In the genomic region with DNA sequence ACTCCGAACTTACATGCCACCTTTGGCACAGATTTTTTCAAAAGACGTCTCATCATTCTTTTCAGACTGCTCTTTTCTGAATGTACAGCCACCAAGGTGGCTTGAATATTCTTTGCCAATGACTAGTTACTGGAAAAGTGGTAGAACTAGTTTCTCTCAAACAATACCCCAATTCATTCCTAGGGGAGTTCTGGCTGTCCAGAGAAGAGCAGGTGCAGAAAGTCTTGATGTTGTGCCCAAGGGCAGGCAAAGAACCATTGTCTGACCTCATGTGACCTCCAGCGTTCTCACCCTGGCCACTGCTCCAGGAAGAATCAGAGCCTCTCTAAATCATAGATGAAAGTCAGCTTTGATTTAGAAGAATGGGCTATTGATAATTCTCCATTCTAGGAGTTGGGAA, we compare ENCODE assay signal across 15 cellular contexts. TPM values are rescaled to one million over a fixed set of nuclear protein-coding genes. Genes with fewer than 3 reads are reported as not detected.
DNase-seq lines count a peak whose midpoint lies in the region; ATAC-seq and TF ChIP-seq lines count a peak whose summit lies in the region.
"Had no signal": no experiment of that assay in that cellular context is flagged by ENCODE, and none has a peak within 500 bp of the region (broad histone marks: within the 10 kb centered on the region; RNA-seq: fewer than 3 reads in every experiment).

No MANE protein-coding gene starts in this region.

- no peaks in the 10 kb centered on the region for H3K36me3 ChIP-seq in osteoblast (ENCODE audit: insufficient read depth, low read length)
- no peaks in the 10 kb centered on the region for H3K36me3 ChIP-seq in mesendoderm (ENCODE audit: control insufficient read depth, insufficient read depth, low read length)
- H3K36me3 ChIP-seq: BE2C, brain microvascular endothelial cell had no signal

- no peak overlapping the region for H2AK5ac ChIP-seq in mesendoderm (ENCODE audit: low read length)

- H3K27ac Mint-ChIP-seq in stimulated activated memory B cell treated with anti-CD40 and anti-IgM and Interleukin-4, amounts not matched to agents 10 μg/mL and 1 μg/mL and 100 μg/mL, for 72 hours: no peak overlapping the region

- H3K9me3 ChIP-seq in osteoblast (ENCODE audit: low read depth, low read length): no peaks in the 10 kb centered on the region
- H3K9me3 ChIP-seq: BE2C had no signal

- intact Hi-C loops in left ventricle myocardium superior (cut with micrococcal nuclease): no loop called here

- no peaks in the 10 kb centered on the region for H4K20me1 ChIP-seq in osteoblast (ENCODE audit: insufficient read depth, low read length)

- H3K4me2 ChIP-seq in osteoblast (ENCODE audit: insufficient read depth, low read length) (no peak overlapping the region), mesendoderm (ENCODE audit: low read length) (no peak overlapping the region)

- ATAC-seq in left ventricle myocardium superior (peak; percentile 55), HG03039 (IDR thresholded peaks at IDR 0.05; ENCODE audit: unreplicated experiment) (no peak), esophagus mucosa (no peak)
- no peak for ATAC-seq in stimulated activated memory B cell treated with anti-CD40 and anti-IgM and Interleukin-4, amounts not matched to agents 10 μg/mL and 1 μg/mL and 100 μg/mL, for 72 hours

- H3K56ac ChIP-seq in mesendoderm (ENCODE audit: low read length): no peak overlapping the region

- H2BK120ac ChIP-seq in mesendoderm (ENCODE audit: low read depth, low read length): no peak overlapping the region

- no peaks in the 10 kb centered on the region for H3K79me2 ChIP-seq in osteoblast (ENCODE audit: insufficient read depth, low read length)
- no peaks in the 10 kb centered on the region for H3K79me2 ChIP-seq in mesendoderm (ENCODE audit: control insufficient read depth, insufficient read depth, low read length)

- H3K9me3 Mint-ChIP-seq in stimulated activated memory B cell treated with anti-CD40 and anti-IgM and Interleukin-4, amounts not matched to agents 10 μg/mL and 1 μg/mL and 100 μg/mL, for 72 hours: no peaks in the 10 kb centered on the region

- H3K4me1 Mint-ChIP-seq in stimulated activated memory B cell treated with anti-CD40 and anti-IgM and Interleukin-4, amounts not matched to agents 10 μg/mL and 1 μg/mL and 100 μg/mL, for 72 hours: peaks cover 5% of the 10 kb centered on the region

- H3K4me3 ChIP-seq in osteoblast (ENCODE audit: insufficient read depth, low read length) (no peak overlapping the region), mesendoderm (ENCODE audit: low read length) (no peak overlapping the region)

- H3K27me3 Mint-ChIP-seq in stimulated activated memory B cell treated with anti-CD40 and anti-IgM and Interleukin-4, amounts not matched to agents 10 μg/mL and 1 μg/mL and 100 μg/mL, for 72 hours: no peaks in the 10 kb centered on the region

- no peak overlapping the region for H3K23ac ChIP-seq in mesendoderm (ENCODE audit: low read length)

- no CpG with 5 or more reads among the region's 3 CpGs for WGBS in mesendoderm (ENCODE audit: extremely low coverage, insufficient coverage, low lambda C conversion rate)

- H2BK15ac ChIP-seq in mesendoderm (replicated peaks; ENCODE audit: low read depth): no peak overlapping the region

- no peak overlapping the region for H2BK5ac ChIP-seq in mesendoderm (ENCODE audit: low read length)

- H3K4me3 Mint-ChIP-seq in stimulated activated memory B cell treated with anti-CD40 and anti-IgM and Interleukin-4, amounts not matched to agents 10 μg/mL and 1 μg/mL and 100 μg/mL, for 72 hours: no peak overlapping the region

- no peaks in the 10 kb centered on the region for H3K36me3 Mint-ChIP-seq in stimulated activated memory B cell treated with anti-CD40 and anti-IgM and Interleukin-4, amounts not matched to agents 10 μg/mL and 1 μg/mL and 100 μg/mL, for 72 hours

- no peak overlapping the region for H4K8ac ChIP-seq in mesendoderm (ENCODE audit: low read depth, low read length)

- no peak overlapping the region for H4K5ac ChIP-seq in mesendoderm (ENCODE audit: low read length)

- H3K18ac ChIP-seq in mesendoderm (ENCODE audit: low read length): no peak overlapping the region

- H3K4ac ChIP-seq in mesendoderm (ENCODE audit: low read depth, low read length): no peak overlapping the region

- H3K27me3 ChIP-seq in osteoblast (ENCODE audit: insufficient read depth, low read length): no peaks in the 10 kb centered on the region
- H3K27me3 ChIP-seq in mesendoderm (ENCODE audit: insufficient read depth, low read length, poor library complexity): no peaks in the 10 kb centered on the region
- H3K27me3 ChIP-seq: BE2C, brain microvascular endothelial cell had no signal

- H3K9ac ChIP-seq in mesendoderm (ENCODE audit: low read length): no peak overlapping the region

- no peak for TF ChIP-seq CTCF in osteoblast (IDR thresholded peaks at IDR 0.05; ENCODE audit: extremely low read depth, low read depth, low read length)

- DNase-seq in DMS79 treated with DMSO at 0.1 percent for 48 hours (lab: John Stamatoyannopoulos, UW) (peak; percentile 16), NCI-H526 treated with DMSO at 0.1 percent for 48 hours (lab: John Stamatoyannopoulos, UW) (peak; percentile 69), left ventricle myocardium superior (no peak), osteoblast (ENCODE audit: insufficient read length, low spot score, missing footprints) (peak; percentile 26), mesendoderm (no peak)
- DNase-seq: activated CD4-positive, alpha-beta T cell treated with anti-CD3 and anti-CD28 coated beads, Interleukin-2, amount 50 U/mL, for 48 hours; BE2C; brain microvascular endothelial cell; MM.1S; NCI-H446 treated with DMSO at 0.1 percent for 48 hours; T1000 had no signal

- H3K4me1 ChIP-seq in osteoblast (ENCODE audit: insufficient read depth, low read length): peaks cover 31% of the 10 kb centered on the region
- H3K4me1 ChIP-seq in mesendoderm (ENCODE audit: control insufficient read depth, low read depth, low read length): no peaks in the 10 kb centered on the region

- H3K79me1 ChIP-seq in mesendoderm (ENCODE audit: low read length): no peaks in the 10 kb centered on the region

- H2AFZ ChIP-seq in osteoblast (ENCODE audit: low read length): no peak overlapping the region

- H3K27ac ChIP-seq in osteoblast (ENCODE audit: low read depth, low read length): no peak overlapping the region
- H3K27ac ChIP-seq in mesendoderm (ENCODE audit: low read depth, low read length): no peak overlapping the region
- H3K27ac ChIP-seq: brain microvascular endothelial cell had no signal

RNA-seq across cellular contexts. Expression of a gene that starts 5.5 kb away (rescaled TPM):
- 162 TPM for total RNA-seq in left ventricle myocardium superior
- total RNA-seq in osteoblast: not detected in 2 replicates
- total RNA-seq in esophagus mucosa: not detected
- not detected for polyA plus RNA-seq in mesendoderm (2013, experiment 1 of 2)
- polyA plus RNA-seq in mesendoderm (2013, experiment 2 of 2): not detected
- total RNA-seq: H4 had no signal

RNA-seq across cellular contexts. Expression of a gene that starts 32.2 kb away (rescaled TPM):
- total RNA-seq in left ventricle myocardium superior: 214 TPM
- total RNA-seq in osteoblast: 91.2 and 99.9 TPM in 2 replicates
- total RNA-seq in esophagus mucosa: 36.4 TPM
- polyA plus RNA-seq in mesendoderm (2013, experiment 1 of 2): 21.1 TPM
- 21.6 TPM for polyA plus RNA-seq in mesendoderm (2013, experiment 2 of 2)

RNA-seq across cellular contexts. Expression of a gene that starts 36.7 kb away (rescaled TPM):
- 93.4 TPM for total RNA-seq in left ventricle myocardium superior
- 77.1 and 78.1 TPM in 2 replicates for total RNA-seq in osteoblast
- total RNA-seq in esophagus mucosa: 47.8 TPM
- 54.4 TPM for polyA plus RNA-seq in mesendoderm (2013, experiment 1 of 2)
- 53.9 TPM for polyA plus RNA-seq in mesendoderm (2013, experiment 2 of 2)

Comparison
In these comparisons a context has a peak if more than half of its experiments do, and no peak if none do; other contexts are left out.
1. DNase-seq: peak in DMS79 treated with DMSO at 0.1 percent for 48 hours (single experiment), NCI-H526 treated with DMSO at 0.1 percent for 48 hours (single experiment) and osteoblast (single experiment); none in left ventricle myocardium superior (single experiment) and mesendoderm (single experiment).
2. RNA of a gene that starts 5.5 kb away (total RNA-seq): 162 TPM in left ventricle myocardium superior (single experiment); not detected in osteoblast and not detected in esophagus mucosa (single experiment); every median in the first group is over 100 times any median in the second.